In the genomic region with DNA sequence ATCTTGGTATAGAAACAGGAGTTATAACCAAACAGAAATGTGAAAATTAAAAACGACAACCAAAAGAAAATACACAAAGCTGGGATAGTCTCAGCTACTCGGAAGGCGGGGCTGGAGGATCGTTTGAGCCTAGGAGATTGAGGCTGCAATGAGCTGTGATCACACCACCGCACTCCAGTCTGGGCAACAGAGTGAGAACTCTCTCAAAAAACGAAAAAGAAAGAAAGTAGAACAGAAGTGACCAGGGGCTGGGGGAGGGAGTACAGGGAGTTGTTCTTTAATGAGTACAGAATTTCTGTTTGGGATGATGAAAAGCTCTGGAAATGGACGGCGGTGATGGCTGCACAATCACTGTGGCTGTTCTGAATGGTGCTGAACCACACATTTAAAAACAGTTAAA, we compare ENCODE assay signal across 16 cellular contexts. TPM values are rescaled to one million over a fixed set of nuclear protein-coding genes. Genes with fewer than 3 reads are reported as not detected.
DNase-seq lines count a peak whose midpoint lies in the region; ATAC-seq and TF ChIP-seq lines count a peak whose summit lies in the region.
"Had no signal": no experiment of that assay in that cellular context is flagged by ENCODE, and none has a peak within 500 bp of the region (broad histone marks: within the 10 kb centered on the region; RNA-seq: fewer than 3 reads in every experiment).

No MANE protein-coding gene starts in this region.

- no peak overlapping the region for H3K27ac ChIP-seq in BLaER1 treated with 17β-estradiol and CSF1 and Interleukin-3, amounts not matched to agents 10 nM and 100 nM
- no peak overlapping the region for H3K27ac ChIP-seq in H9 (ENCODE audit: insufficient read length, low read depth, low read length)

- H3K36me3 Mint-ChIP-seq in H9 (ENCODE audit: insufficient read depth in 1 of 3, low read depth in 3 of 3) (peaks cover 28 to 38% (median 34%) of the 10 kb centered on the region in 3 experiments), brain (peaks cover 35% of the 10 kb centered on the region), nephron (ENCODE audit: low read depth) (peaks cover 37% of the 10 kb centered on the region)
- peaks cover 49% of the 10 kb centered on the region for H3K36me3 Mint-ChIP-seq in stimulated activated effector memory CD8-positive, alpha-beta T cell treated with anti-CD3 and anti-CD28 coated beads, Interleukin-12 subunit alpha, Interleukin-12 subunit beta, amount 100 ng/mL, for 72 hours
- H3K36me3 Mint-ChIP-seq in activated T-helper 17 cell treated with anti-CD3 and anti-CD28 coated beads, Interleukin-2, amount 50 U/mL, for 72 hours (ENCODE audit: low read depth) = peaks cover 48% of the 10 kb centered on the region

- no peak overlapping the region for H4K8ac ChIP-seq in H9 (replicated peaks; ENCODE audit: insufficient read length, low read depth, low read length)

- DNase-seq in H9 (no peak), cortex of kidney (lab: John Stamatoyannopoulos, UW) (no peak), NCI-H82 (lab: John Stamatoyannopoulos, UW) (no peak)
- no peak for DNase-seq in stimulated activated effector memory CD8-positive, alpha-beta T cell treated with anti-CD3 and anti-CD28 coated beads, Interleukin-12 subunit alpha, Interleukin-12 subunit beta, amount 100 ng/mL, for 72 hours (ENCODE audit: low spot score in 2 of 2)
- DNase-seq: BE2C, DMS153, EL, GOT3, HFFc6, NCI-H187 treated with DMSO at 0.1 percent for 48 hours, NCI-H2171, NCI-H446 treated with DMSO at 0.1 percent for 48 hours had no signal

- H3K9me3 Mint-ChIP-seq in H9 (peaks cover 4% of the 10 kb centered on the region in 2 experiments; a peak in 2 of 5 replicates), brain (no peaks in the 10 kb centered on the region), nephron (no peaks in the 10 kb centered on the region)
- H3K9me3 Mint-ChIP-seq in stimulated activated effector memory CD8-positive, alpha-beta T cell treated with anti-CD3 and anti-CD28 coated beads, Interleukin-12 subunit alpha, Interleukin-12 subunit beta, amount 100 ng/mL, for 72 hours = no peaks in the 10 kb centered on the region
- no peaks in the 10 kb centered on the region for H3K9me3 Mint-ChIP-seq in activated T-helper 17 cell treated with anti-CD3 and anti-CD28 coated beads, Interleukin-2, amount 50 U/mL, for 72 hours
- H3K9me3 Mint-ChIP-seq: HFFc6 had no signal

- no peak overlapping the region for H2AFZ ChIP-seq in H9 (ENCODE audit: low read length)

- no peak overlapping the region for H3K4me3 ChIP-seq in BLaER1 treated with 17β-estradiol and CSF1 and Interleukin-3, amounts not matched to agents 10 nM and 100 nM

- no peak overlapping the region for H3K18ac ChIP-seq in H9 (ENCODE audit: insufficient read length, low read depth, low read length)

- no CpG with 5 or more reads among the region's 8 CpGs for WGBS in H9 (ENCODE audit: extremely low coverage, insufficient read length, low lambda C conversion rate)

- peaks cover 22 to 93% (median 64%) of the 10 kb centered on the region in 10 experiments for H3K4me1 ChIP-seq in BLaER1 treated with 17β-estradiol and CSF1 and Interleukin-3, amounts not matched to agents 10 nM and 100 nM
- H3K4me1 ChIP-seq in H9 (ENCODE audit: insufficient read depth, low read length) = no peaks in the 10 kb centered on the region; the same call in 1 of the 2 replicates
- H3K4me1 ChIP-seq: BE2C had no signal

- H3K36me3 ChIP-seq in BLaER1 treated with 17β-estradiol and CSF1 and Interleukin-3, amounts not matched to agents 10 nM and 100 nM = peaks cover 36 to 60% (median 45%) of the 10 kb centered on the region in 11 experiments

- H3K9ac ChIP-seq in BLaER1 treated with 17β-estradiol and CSF1 and Interleukin-3, amounts not matched to agents 10 nM and 100 nM = peak overlapping the region in 1 of 11 experiments; percentile 4; a peak in 2 of 22 replicates
- no peak overlapping the region for H3K9ac ChIP-seq in H9 (ENCODE audit: extremely low read depth, insufficient read length, low read length)

- H2BK120ac ChIP-seq in H9 (ENCODE audit: low read depth, low read length, poor library complexity, severe bottlenecking) = no peak overlapping the region

- peaks cover 24 to 76% (median 52%) of the 10 kb centered on the region in 11 experiments; a peak in 19 of 22 replicates for H4K20me1 ChIP-seq in BLaER1 treated with 17β-estradiol and CSF1 and Interleukin-3, amounts not matched to agents 10 nM and 100 nM
- H4K20me1 ChIP-seq in H9 (ENCODE audit: control insufficient read depth, insufficient read depth, insufficient read length) = no peaks in the 10 kb centered on the region

- no peak overlapping the region for H3K23ac ChIP-seq in H9 (ENCODE audit: insufficient read length, low read depth, low read length)

- peak overlapping the region in 2 of 3 experiments; percentile 27 to 59; a peak in 4 of 7 replicates for H3K27ac Mint-ChIP-seq in H9
- peak overlapping the region in 4 of 5 experiments; percentile 47 to 88 (median 58) for H3K27ac Mint-ChIP-seq in brain
- H3K27ac Mint-ChIP-seq in nephron = peak overlapping the region in 2 of 3 experiments; percentile 31 to 78
- H3K27ac Mint-ChIP-seq in stimulated activated effector memory CD8-positive, alpha-beta T cell treated with anti-CD3 and anti-CD28 coated beads, Interleukin-12 subunit alpha, Interleukin-12 subunit beta, amount 100 ng/mL, for 72 hours = no peak overlapping the region
- no peak overlapping the region for H3K27ac Mint-ChIP-seq in activated T-helper 17 cell treated with anti-CD3 and anti-CD28 coated beads, Interleukin-2, amount 50 U/mL, for 72 hours
- H3K27ac Mint-ChIP-seq: HFFc6 had no signal

- H3K9me3 ChIP-seq in BLaER1 treated with 17β-estradiol and CSF1 and Interleukin-3, amounts not matched to agents 10 nM and 100 nM (replicated peaks in 1 of 11) = no peaks in the 10 kb centered on the region
- H3K9me3 ChIP-seq in H9 (ENCODE audit: control insufficient read depth, low read depth, low read length) = no peaks in the 10 kb centered on the region
- H3K9me3 ChIP-seq: BE2C had no signal

- H4K5ac ChIP-seq in H9 (ENCODE audit: insufficient read length, low read depth, low read length) = no peak overlapping the region

- H3K79me2 ChIP-seq in H9 (ENCODE audit: insufficient read depth, low read length) = peaks cover 3% of the 10 kb centered on the region; the same call in 1 of the 2 replicates

- H2BK5ac ChIP-seq in H9 (ENCODE audit: insufficient read length, low read length) = no peak overlapping the region

- no peak overlapping the region for H2AK5ac ChIP-seq in H9 (ENCODE audit: insufficient read length, low read length)

- no peak overlapping the region for H3T11ph ChIP-seq in H9 (ENCODE audit: low read length)

- TF ChIP-seq CTCF in H9 (conservative IDR thresholded peaks at IDR 0.05) (no peak), brain (conservative IDR thresholded peaks at IDR 0.05) (no peak), nephron (IDR thresholded peaks at IDR 0.05; ENCODE audit: unreplicated experiment in 3 of 3) (no peak)

- H3K14ac ChIP-seq in H9 (ENCODE audit: insufficient read depth, low read length) = no peak overlapping the region

- H3K4ac ChIP-seq in H9 (ENCODE audit: low read depth, low read length) = no peak overlapping the region

- H3K56ac ChIP-seq in H9 (ENCODE audit: insufficient read length, low read depth, low read length) = no peak overlapping the region

- peaks cover 4% of the 10 kb centered on the region for H3K79me1 ChIP-seq in H9 (ENCODE audit: insufficient read depth, low read depth, low read length, poor library complexity, severe bottlenecking)

- H3K4me2 ChIP-seq in BLaER1 treated with 17β-estradiol and CSF1 and Interleukin-3, amounts not matched to agents 10 nM and 100 nM = peak overlapping the region in 9 of 11 experiments; percentile 17 to 57 (median 44); a peak in 12 of 22 replicates
- H3K4me2 ChIP-seq in H9 (ENCODE audit: insufficient read depth, insufficient read length, low read length) = no peak overlapping the region

- no peaks in the 10 kb centered on the region; the same call in 1 of the 2 replicates for H3K27me3 Mint-ChIP-seq in H9 (ENCODE audit: low read depth)
- no peaks in the 10 kb centered on the region for H3K27me3 Mint-ChIP-seq in brain
- no peaks in the 10 kb centered on the region for H3K27me3 Mint-ChIP-seq in nephron (ENCODE audit: low read depth)
- H3K27me3 Mint-ChIP-seq in activated T-helper 17 cell treated with anti-CD3 and anti-CD28 coated beads, Interleukin-2, amount 50 U/mL, for 72 hours = no peaks in the 10 kb centered on the region

- H2BK12ac ChIP-seq in H9 (ENCODE audit: insufficient read length, low read depth, low read length) = no peak overlapping the region

- no peaks in the 10 kb centered on the region for H3K27me3 ChIP-seq in BLaER1 treated with 17β-estradiol and CSF1 and Interleukin-3, amounts not matched to agents 10 nM and 100 nM
- no peaks in the 10 kb centered on the region for H3K27me3 ChIP-seq in H9 (ENCODE audit: insufficient read depth, low read length)
- H3K27me3 ChIP-seq: BE2C had no signal

- no peak for ATAC-seq in stimulated activated effector memory CD8-positive, alpha-beta T cell treated with anti-CD3 and anti-CD28 coated beads, Interleukin-12 subunit alpha, Interleukin-12 subunit beta, amount 100 ng/mL, for 72 hours
- ATAC-seq in activated T-helper 17 cell treated with anti-CD3 and anti-CD28 coated beads, Interleukin-2, amount 50 U/mL, for 72 hours (replicated peaks) = no peak

- H2BK15ac ChIP-seq in H9 (ENCODE audit: low read depth, low read length) = no peak overlapping the region

- H3K4me1 Mint-ChIP-seq in H9 (peaks cover 19 to 21% of the 10 kb centered on the region in 2 experiments), brain (peaks cover 34% of the 10 kb centered on the region), nephron (no peaks in the 10 kb centered on the region)
- peaks cover 21% of the 10 kb centered on the region for H3K4me1 Mint-ChIP-seq in stimulated activated effector memory CD8-positive, alpha-beta T cell treated with anti-CD3 and anti-CD28 coated beads, Interleukin-12 subunit alpha, Interleukin-12 subunit beta, amount 100 ng/mL, for 72 hours
- H3K4me1 Mint-ChIP-seq in activated T-helper 17 cell treated with anti-CD3 and anti-CD28 coated beads, Interleukin-2, amount 50 U/mL, for 72 hours = peaks cover 12% of the 10 kb centered on the region

- no peak overlapping the region; a peak in 1 of 5 replicates for H3K4me3 Mint-ChIP-seq in H9
- peak overlapping the region in 3 of 5 experiments; percentile 2 to 63 (median 34) for H3K4me3 Mint-ChIP-seq in brain
- H3K4me3 Mint-ChIP-seq in nephron = peak overlapping the region in 2 of 3 experiments; percentile 9 to 37
- no peak overlapping the region for H3K4me3 Mint-ChIP-seq in stimulated activated effector memory CD8-positive, alpha-beta T cell treated with anti-CD3 and anti-CD28 coated beads, Interleukin-12 subunit alpha, Interleukin-12 subunit beta, amount 100 ng/mL, for 72 hours
- no peak overlapping the region for H3K4me3 Mint-ChIP-seq in activated T-helper 17 cell treated with anti-CD3 and anti-CD28 coated beads, Interleukin-2, amount 50 U/mL, for 72 hours
- H3K4me3 Mint-ChIP-seq: HFFc6 had no signal

- no peak overlapping the region for H2BK20ac ChIP-seq in H9 (ENCODE audit: low read depth, low read length, poor library complexity, severe bottlenecking)

- no peak overlapping the region for H4K91ac ChIP-seq in H9 (ENCODE audit: insufficient read length, low read depth, low read length)

- H3K23me2 ChIP-seq in H9 (ENCODE audit: insufficient read length, low read depth, low read length, poor library complexity, severe bottlenecking) = peaks cover under 1% of the 10 kb centered on the region

RNA-seq across cellular contexts. Expression of gene GMEB2, which starts 5.9 kb away (rescaled TPM):
- 14.3 and 14.8 TPM in 2 replicates for total RNA-seq in H9 (2021)
- 13.6 TPM for polyA plus RNA-seq in brain (ENCODE audit: insufficient read depth, low read depth, low replicate concordance)
- 10 to 100 TPM; 11.5 to 19.6 TPM for total RNA-seq in activated T-helper 17 cell treated with anti-CD3 and anti-CD28 coated beads, Interleukin-2, amount 50 U/mL, for 72 hours

RNA-seq across cellular contexts. Expression of gene STMN3, which starts 32.2 kb away (rescaled TPM):
- total RNA-seq in H9 (2021) = 54.0 and 58.4 TPM in 2 replicates
- 455 TPM for polyA plus RNA-seq in brain (ENCODE audit: insufficient read depth, low read depth, low replicate concordance)
- total RNA-seq in activated T-helper 17 cell treated with anti-CD3 and anti-CD28 coated beads, Interleukin-2, amount 50 U/mL, for 72 hours = 10 to 100 TPM; 15.1 to 24.7 TPM

RNA-seq across cellular contexts. Expression of gene RTEL1, which starts 37.1 kb away (rescaled TPM):
- total RNA-seq in H9 (2021) = 33.4 and 36.5 TPM in 2 replicates
- polyA plus RNA-seq in brain (ENCODE audit: insufficient read depth, low read depth, low replicate concordance) = 8.6 TPM
- total RNA-seq in activated T-helper 17 cell treated with anti-CD3 and anti-CD28 coated beads, Interleukin-2, amount 50 U/mL, for 72 hours = 10 to 100 TPM; 41.8 to 51.8 TPM

RNA-seq across cellular contexts. Expression of gene HELZ2, which starts 47.0 kb away (rescaled TPM):
- total RNA-seq in H9 (2021) = 27.9 and 29.3 TPM in 2 replicates
- 36.2 TPM for polyA plus RNA-seq in brain (ENCODE audit: insufficient read depth, low read depth, low replicate concordance)
- total RNA-seq in activated T-helper 17 cell treated with anti-CD3 and anti-CD28 coated beads, Interleukin-2, amount 50 U/mL, for 72 hours = 10 to 100 TPM in 1 of 2 donors, 1 to 10 TPM in 1; 8.2 to 12.6 TPM

Comparison
In these comparisons a context has a peak if more than half of its experiments do, and no peak if none do; other contexts are left out.
1. H3K27ac Mint-ChIP-seq: peak in H9 (2 of 3), brain (4 of 5) and nephron (2 of 3); none in stimulated activated effector memory CD8-positive, alpha-beta T cell treated with anti-CD3 and anti-CD28 coated beads, Interleukin-12 subunit alpha, Interleukin-12 subunit beta, amount 100 ng/mL, for 72 hours (single experiment) and activated T-helper 17 cell treated with anti-CD3 and anti-CD28 coated beads, Interleukin-2, amount 50 U/mL, for 72 hours (single experiment).
2. H3K4me3 Mint-ChIP-seq: peak in brain (3 of 5) and nephron (2 of 3); none in H9 (0 of 2), stimulated activated effector memory CD8-positive, alpha-beta T cell treated with anti-CD3 and anti-CD28 coated beads, Interleukin-12 subunit alpha, Interleukin-12 subunit beta, amount 100 ng/mL, for 72 hours (single experiment) and activated T-helper 17 cell treated with anti-CD3 and anti-CD28 coated beads, Interleukin-2, amount 50 U/mL, for 72 hours (single experiment).